In the genomic region with DNA sequence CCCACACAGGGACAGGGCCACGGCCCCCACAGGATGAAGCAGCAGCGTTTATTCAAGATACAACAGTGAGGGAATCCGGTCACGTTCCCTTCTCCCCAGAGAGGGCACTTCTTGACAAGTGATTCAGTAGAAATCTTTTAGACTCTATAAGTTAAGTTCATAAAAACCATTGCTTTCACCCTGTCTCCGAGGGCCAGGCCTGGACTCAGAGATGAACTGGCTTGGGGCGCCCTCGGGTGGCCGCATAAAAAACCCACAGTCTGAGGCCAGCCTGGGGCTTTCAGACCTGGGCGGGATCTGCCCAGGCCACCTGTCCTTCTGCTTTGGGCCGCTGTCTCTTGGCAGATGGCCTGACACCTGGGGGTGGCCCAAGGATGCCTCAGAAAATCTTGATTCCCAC, we compare ENCODE assay signal across 8 cellular contexts. TPM values are rescaled to one million over a fixed set of nuclear protein-coding genes. Genes with fewer than 3 reads are reported as not detected.
A peak's percentile ranks its signal among the peaks of the same experiment; 100 is the strongest.
DNase-seq lines count a peak whose midpoint lies in the region; ATAC-seq and TF ChIP-seq lines count a peak whose summit lies in the region.
"Not testable (repeated sequence)": the region's sequence is repeated elsewhere in the genome, so short reads cannot be mapped to it uniquely, and the experiment has no call there.

No MANE protein-coding gene starts in this region.

- not testable (repeated sequence) for H3K9me3 ChIP-seq in RWPE2 (ENCODE audit: severe bottlenecking); sigmoid colon; thyroid gland

- H3K36me3 ChIP-seq in RWPE2 (ENCODE audit: low read depth); sigmoid colon; thyroid gland: not testable (repeated sequence)

- not testable (repeated sequence) for H3K4me1 ChIP-seq in RWPE2 (ENCODE audit: insufficient read depth, poor library complexity, severe bottlenecking); sigmoid colon
- H3K4me1 ChIP-seq in thyroid gland: peaks cover 0 to 10% of the 10 kb centered on the region in 2 donors

- peak; percentile 59 for TF ChIP-seq CTCF in RWPE2 (IDR thresholded peaks at IDR 0.05; ENCODE audit: poor library complexity, severe bottlenecking)
- TF ChIP-seq CTCF in sigmoid colon (IDR thresholded peaks at IDR 0.05): peak; percentile 18 to 36 (median 24)
- TF ChIP-seq CTCF in thyroid gland (IDR thresholded peaks at IDR 0.05): peak in 5 of 6 experiments; percentile 10 to 76 (median 38)

- TF ChIP-seq EP300 in sigmoid colon (IDR thresholded peaks at IDR 0.05): not testable (repeated sequence)

- TF ChIP-seq POLR2A in sigmoid colon (IDR thresholded peaks at IDR 0.05); thyroid gland (IDR thresholded peaks at IDR 0.05): not testable (repeated sequence)

- intact Hi-C loops in sigmoid colon (cut with DNase I); thyroid gland (cut with DNase I): not testable (repeated sequence)

- ATAC-seq in RWPE2 (ENCODE audit: low read depth): peak; percentile 42; the same call in 1 of the 3 replicates

- H3K27me3 ChIP-seq in RWPE2 (ENCODE audit: insufficient read depth, poor library complexity, severe bottlenecking); sigmoid colon; thyroid gland: not testable (repeated sequence)

- 4 to 9% methylated on average over 5 to 8 of the region's 10 CpGs for WGBS in sigmoid colon, 2 donors
- WGBS in thyroid gland, 2 donors: 1 to 20% methylated on average over 1 to 8 of the region's 10 CpGs

- DNase-seq in GM04504 (ENCODE audit: low read depth): peak; percentile 59
- DNase-seq in NCI-H1092 treated with DMSO at 0.1 percent for 48 hours (lab: John Stamatoyannopoulos, UW): peak; percentile 17
- not testable (repeated sequence) for DNase-seq in RWPE2 (ENCODE audit: low spot score)
- peak; percentile 36 to 37 for DNase-seq in activated CD8-positive, alpha-beta memory T cell treated with anti-CD3 and anti-CD28 coated beads for 4 hours (ENCODE audit: low read depth in 2 of 2)
- DNase-seq in cerebellar cortex (ENCODE audit: low spot score): peak; percentile 76
- DNase-seq in islet precursor cell: peak; percentile 88
- peak; percentile 87 for DNase-seq in sigmoid colon
- peak; percentile 85 to 87 for DNase-seq in thyroid gland

- not testable (repeated sequence) for H3K27ac ChIP-seq in RWPE2 (ENCODE audit: poor library complexity, severe bottlenecking)
- H3K27ac ChIP-seq in sigmoid colon: peak overlapping the region in 1 of 4 donors; percentile 42
- H3K27ac ChIP-seq in thyroid gland: peak overlapping the region in 1 of 3 donors; percentile 67

- not testable (repeated sequence) for H3K4me3 ChIP-seq in RWPE2 (ENCODE audit: severe bottlenecking); sigmoid colon; thyroid gland (replicated peaks in 1 of 3)

RNA-seq across cellular contexts. Expression of a gene that starts 11.2 kb away (rescaled TPM):
- total RNA-seq in sigmoid colon (10 to 100 TPM; 28.8 to 52.6 (median 38.9) TPM), thyroid gland (100 to 1,000 TPM in 1 of 4 donors, 10 to 100 TPM in 3; 65.2 to 102 (median 69.2) TPM)
- 10 to 100 TPM; 17.4 to 25.0 (median 22.7) TPM for polyA plus RNA-seq in sigmoid colon

RNA-seq across cellular contexts. Expression of a gene that starts 14.6 kb away (rescaled TPM):
- 10 to 100 TPM; 15.3 to 35.2 (median 24.5) TPM for total RNA-seq in sigmoid colon
- polyA plus RNA-seq in sigmoid colon: 10 to 100 TPM in 1 of 3 donors, 1 to 10 TPM in 2; 2.8 to 26.2 (median 4.8) TPM
- total RNA-seq in thyroid gland: 10 to 100 TPM; 59.0 to 99.3 (median 86.3) TPM
